Comparison of ENCODE assay signal across 19 cellular contexts in the genomic region with DNA sequence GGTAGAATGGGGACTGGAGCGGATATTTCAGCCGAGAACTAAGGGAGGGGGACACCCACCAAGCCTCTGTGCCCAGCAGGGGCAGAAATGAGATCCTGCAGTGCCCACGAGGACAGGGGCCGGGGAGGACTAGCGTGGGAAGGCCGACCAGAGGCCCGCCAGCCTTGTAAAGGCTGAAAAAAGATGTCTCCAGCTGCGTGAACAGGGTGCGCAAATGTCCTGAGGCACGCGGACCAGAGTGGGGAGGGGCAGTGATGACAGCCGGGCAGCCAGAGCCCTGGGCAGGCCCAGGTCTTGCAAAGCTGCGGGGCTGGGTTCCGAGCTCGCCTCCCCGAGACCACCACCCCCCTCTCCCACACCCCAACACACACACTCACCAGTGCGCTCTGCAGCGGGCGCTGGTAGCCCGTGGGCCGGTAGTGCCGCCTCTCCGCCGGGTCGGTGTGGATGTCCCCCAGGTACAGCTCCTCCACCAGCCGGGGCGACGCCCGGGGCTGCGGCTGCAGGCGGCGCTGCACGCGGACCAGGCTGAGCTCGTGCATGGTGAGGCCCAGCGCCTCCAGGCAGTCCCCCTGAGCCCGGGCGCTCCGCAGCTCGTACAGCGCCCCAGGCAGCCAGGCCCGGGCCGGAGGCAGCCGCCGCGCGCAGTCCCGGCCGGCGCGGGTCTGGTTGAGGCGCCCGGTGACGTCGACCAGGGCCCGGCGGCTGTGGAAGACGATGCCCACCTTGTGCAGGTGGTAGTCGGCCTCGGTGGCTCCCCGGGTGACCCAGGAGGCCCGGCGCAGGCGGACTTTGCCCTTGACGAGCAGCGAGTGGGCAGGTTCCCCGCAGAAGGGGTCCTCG. TPM values are rescaled to one million over a fixed set of nuclear protein-coding genes. Genes with fewer than 3 reads are reported as not detected.
DNase-seq lines count a peak whose midpoint lies in the region; ATAC-seq and TF ChIP-seq lines count a peak whose summit lies in the region.
"Had no signal": no experiment of that assay in that cellular context is flagged by ENCODE, and none has a peak within 500 bp of the region (broad histone marks: within the 10 kb centered on the region; RNA-seq: fewer than 3 reads in every experiment).

No MANE protein-coding gene starts in this region.

- no peak overlapping the region for H2AFZ ChIP-seq in H9 (ENCODE audit: low read length)
- H2AFZ ChIP-seq: GM23248 had no signal

- H2AK5ac ChIP-seq in H9 (ENCODE audit: insufficient read length, low read length) = no peak overlapping the region

- H3K36me3 Mint-ChIP-seq in H9 (ENCODE audit: insufficient read depth in 1 of 3, low read depth in 3 of 3) (peaks cover 0 to 5% (median 4%) of the 10 kb centered on the region in 3 experiments; a peak in 2 of 7 replicates), endodermal cell (ENCODE audit: low read depth) (peaks cover 9% of the 10 kb centered on the region), osteocyte (ENCODE audit: unreplicated experiment) (no peaks in the 10 kb centered on the region)
- peaks cover 4% of the 10 kb centered on the region for H3K36me3 Mint-ChIP-seq in stimulated activated memory B cell treated with anti-CD40 and anti-IgM and Interleukin-4, amounts not matched to agents 10 μg/mL and 1 μg/mL and 100 μg/mL, for 72 hours
- H3K36me3 Mint-ChIP-seq: CD4-positive, CD25-positive, alpha-beta regulatory T cell had no signal

- H3K4ac ChIP-seq in H9 (ENCODE audit: low read depth, low read length) = no peak overlapping the region

- no peak overlapping the region for H3T11ph ChIP-seq in H9 (ENCODE audit: low read length)

- in situ Hi-C loops in GM13976 (cut with MboI; ENCODE audit: low sequenced_read_pairs, unreplicated experiment) = no loop called here

- H2BK15ac ChIP-seq in H9 (ENCODE audit: low read depth, low read length) = no peak overlapping the region

- no peak overlapping the region for H4K8ac ChIP-seq in H9 (replicated peaks; ENCODE audit: insufficient read length, low read depth, low read length)

- H2BK120ac ChIP-seq in H9 (ENCODE audit: low read depth, low read length, poor library complexity, severe bottlenecking) = no peak overlapping the region

- no peak overlapping the region for H3K4me3 ChIP-seq in endodermal cell (ENCODE audit: low read length)
- H3K4me3 ChIP-seq: GM12878, GM23248 had no signal

- peak; percentile 40 for ATAC-seq in stimulated activated memory B cell treated with anti-CD40 and anti-IgM and Interleukin-4, amounts not matched to agents 10 μg/mL and 1 μg/mL and 100 μg/mL, for 72 hours
- ATAC-seq: GM12878 had no signal

- peaks cover 2 to 6% of the 10 kb centered on the region in 2 experiments; a peak in 3 of 5 replicates for H3K9me3 Mint-ChIP-seq in H9
- peaks cover 5% of the 10 kb centered on the region for H3K9me3 Mint-ChIP-seq in endodermal cell
- H3K9me3 Mint-ChIP-seq in stimulated activated memory B cell treated with anti-CD40 and anti-IgM and Interleukin-4, amounts not matched to agents 10 μg/mL and 1 μg/mL and 100 μg/mL, for 72 hours = no peaks in the 10 kb centered on the region
- no peaks in the 10 kb centered on the region for H3K9me3 Mint-ChIP-seq in osteocyte (ENCODE audit: unreplicated experiment)
- H3K9me3 Mint-ChIP-seq: CD4-positive, CD25-positive, alpha-beta regulatory T cell had no signal

- no peaks in the 10 kb centered on the region for H3K4me1 ChIP-seq in H9 (ENCODE audit: insufficient read depth, low read length)
- H3K4me1 ChIP-seq in endodermal cell (ENCODE audit: control insufficient read depth, insufficient read depth, low read length) = no peaks in the 10 kb centered on the region

- H3K4me1 Mint-ChIP-seq in H9 (peaks cover 0 to 9% of the 10 kb centered on the region in 2 experiments; a peak in 3 of 4 replicates), endodermal cell (peaks cover 19% of the 10 kb centered on the region), osteocyte (ENCODE audit: unreplicated experiment) (peaks cover 13% of the 10 kb centered on the region)
- peaks cover 2% of the 10 kb centered on the region for H3K4me1 Mint-ChIP-seq in stimulated activated memory B cell treated with anti-CD40 and anti-IgM and Interleukin-4, amounts not matched to agents 10 μg/mL and 1 μg/mL and 100 μg/mL, for 72 hours
- H3K4me1 Mint-ChIP-seq: CD4-positive, CD25-positive, alpha-beta regulatory T cell had no signal

- no peak overlapping the region for H3K27ac ChIP-seq in H9 (ENCODE audit: insufficient read length, low read depth, low read length)
- no peak overlapping the region for H3K27ac ChIP-seq in endodermal cell (ENCODE audit: low read depth, low read length)
- H3K27ac ChIP-seq: GM23248 had no signal

- DNase-seq in GM13976 (ENCODE audit: low spot score) = peak; percentile 18
- DNase-seq in H9 = peak; percentile 60
- DNase-seq in endodermal cell = peak; percentile 59
- DNase-seq in GM19238 (ENCODE audit: insufficient read length, low spot score) = no peak
- DNase-seq in NCI-H748 treated with DMSO at 0.1 percent for 48 hours (lab: John Stamatoyannopoulos, UW) = no peak
- DNase-seq in osteocyte (ENCODE audit: extremely low spot score, unreplicated experiment) = no peak
- DNase-seq: CD4-positive, CD25-positive, alpha-beta regulatory T cell; DMS79; GM23248; Kasumi-1; NCI-H1694; NCI-H2081 treated with DMSO at 0.1 percent for 48 hours; NCI-H2171 treated with DMSO at 0.1 percent for 48 hours; NCI-H526; OCI-M1; SHP77 had no signal

- H3K36me3 ChIP-seq in endodermal cell (ENCODE audit: control insufficient read depth, insufficient read depth, low read length) = no peaks in the 10 kb centered on the region

- H3K9me3 ChIP-seq in H9 (ENCODE audit: control insufficient read depth, low read depth, low read length) (no peaks in the 10 kb centered on the region), endodermal cell (ENCODE audit: control insufficient read depth, low read length) (no peaks in the 10 kb centered on the region)

- H3K27ac Mint-ChIP-seq in H9 (no peak overlapping the region), endodermal cell (no peak overlapping the region), osteocyte (ENCODE audit: unreplicated experiment) (no peak overlapping the region)
- no peak overlapping the region for H3K27ac Mint-ChIP-seq in stimulated activated memory B cell treated with anti-CD40 and anti-IgM and Interleukin-4, amounts not matched to agents 10 μg/mL and 1 μg/mL and 100 μg/mL, for 72 hours

- no peaks in the 10 kb centered on the region for H3K23me2 ChIP-seq in H9 (ENCODE audit: insufficient read length, low read depth, low read length, poor library complexity, severe bottlenecking)

- H2BK12ac ChIP-seq in H9 (ENCODE audit: insufficient read length, low read depth, low read length) = no peak overlapping the region

- no peak overlapping the region for H3K56ac ChIP-seq in H9 (ENCODE audit: insufficient read length, low read depth, low read length)

- H2BK20ac ChIP-seq in H9 (ENCODE audit: low read depth, low read length, poor library complexity, severe bottlenecking) = no peak overlapping the region

- no peak overlapping the region for H3K23ac ChIP-seq in H9 (ENCODE audit: insufficient read length, low read depth, low read length)

- no peak overlapping the region for H3K4me2 ChIP-seq in H9 (ENCODE audit: insufficient read depth, insufficient read length, low read length)

- no peaks in the 10 kb centered on the region for H3K27me3 ChIP-seq in H9 (ENCODE audit: insufficient read depth, low read length)
- H3K27me3 ChIP-seq in endodermal cell (ENCODE audit: control insufficient read depth, insufficient read depth, low read length, poor library complexity, severe bottlenecking) = no peaks in the 10 kb centered on the region

- H4K91ac ChIP-seq in H9 (ENCODE audit: insufficient read length, low read depth, low read length) = no peak overlapping the region

- no peak overlapping the region for H3K9ac ChIP-seq in H9 (ENCODE audit: extremely low read depth, insufficient read length, low read length)
- H3K9ac ChIP-seq in endodermal cell (ENCODE audit: extremely low read depth, low read length, poor library complexity, severe bottlenecking) = no peak overlapping the region
- H3K9ac ChIP-seq: GM23248 had no signal

- H3K18ac ChIP-seq in H9 (ENCODE audit: insufficient read length, low read depth, low read length) = no peak overlapping the region

- H4K5ac ChIP-seq in H9 (ENCODE audit: insufficient read length, low read depth, low read length) = no peak overlapping the region

- no peaks in the 10 kb centered on the region for H4K20me1 ChIP-seq in H9 (ENCODE audit: control insufficient read depth, insufficient read depth, insufficient read length)

- no peak overlapping the region; the same call in 1 of the 2 replicates for H3K14ac ChIP-seq in H9 (ENCODE audit: insufficient read depth, low read length)

- no peak overlapping the region for H3K4me3 Mint-ChIP-seq in H9
- H3K4me3 Mint-ChIP-seq in endodermal cell = no peak overlapping the region
- no peak overlapping the region for H3K4me3 Mint-ChIP-seq in stimulated activated memory B cell treated with anti-CD40 and anti-IgM and Interleukin-4, amounts not matched to agents 10 μg/mL and 1 μg/mL and 100 μg/mL, for 72 hours
- no peak overlapping the region for H3K4me3 Mint-ChIP-seq in osteocyte (ENCODE audit: unreplicated experiment)
- H3K4me3 Mint-ChIP-seq: CD4-positive, CD25-positive, alpha-beta regulatory T cell had no signal

- H3K27me3 Mint-ChIP-seq in H9 (ENCODE audit: low read depth) = no peaks in the 10 kb centered on the region
- no peaks in the 10 kb centered on the region for H3K27me3 Mint-ChIP-seq in endodermal cell (ENCODE audit: insufficient read depth)
- H3K27me3 Mint-ChIP-seq in stimulated activated memory B cell treated with anti-CD40 and anti-IgM and Interleukin-4, amounts not matched to agents 10 μg/mL and 1 μg/mL and 100 μg/mL, for 72 hours = peaks cover 6% of the 10 kb centered on the region
- no peaks in the 10 kb centered on the region for H3K27me3 Mint-ChIP-seq in osteocyte (ENCODE audit: unreplicated experiment)
- H3K27me3 Mint-ChIP-seq: CD4-positive, CD25-positive, alpha-beta regulatory T cell had no signal

- H3K79me2 ChIP-seq in H9 (ENCODE audit: insufficient read depth, low read length) = no peaks in the 10 kb centered on the region

- WGBS in H9 (ENCODE audit: extremely low coverage, insufficient read length, low lambda C conversion rate) = no CpG with 5 or more reads among the region's 68 CpGs
- WGBS in endodermal cell (ENCODE audit: insufficient coverage in 1 of 2, insufficient read length in 1 of 2), 2 experiments = 94 to 95% methylated on average over 40 to 68 of the region's 68 CpGs

- no peaks in the 10 kb centered on the region for H3K79me1 ChIP-seq in H9 (ENCODE audit: insufficient read depth, low read depth, low read length, poor library complexity, severe bottlenecking)

- no peak for TF ChIP-seq CTCF in GM13976 (IDR thresholded peaks at IDR 0.05; ENCODE audit: borderline replicate concordance, control extremely low read depth, extremely low read depth, insufficient read depth, missing control alignments)
- no peak for TF ChIP-seq CTCF in H9 (conservative IDR thresholded peaks at IDR 0.05)
- no peak for TF ChIP-seq CTCF in endodermal cell (conservative IDR thresholded peaks at IDR 0.05)
- no peak for TF ChIP-seq CTCF in osteocyte (IDR thresholded peaks at IDR 0.05)

- no peak overlapping the region for H2BK5ac ChIP-seq in H9 (ENCODE audit: insufficient read length, low read length)

RNA-seq across cellular contexts. Expression of a gene that starts 48.2 kb away (rescaled TPM):
- total RNA-seq in H9 (2021) (0.68 and 1.1 TPM in 2 replicates), endodermal cell (1 to 10 TPM; 6.4 TPM), osteocyte (2.4 and 3.1 TPM in 2 replicates)
- polyA plus RNA-seq in endodermal cell (2013, experiment 1 of 2) = 0.78 TPM
- 1.1 TPM for polyA plus RNA-seq in endodermal cell (2013, experiment 2 of 2)
- total RNA-seq: A673; CD4-positive, CD25-positive, alpha-beta regulatory T cell; GM12878 had no signal

Comparison
In these comparisons a context has a peak if more than half of its experiments do, and no peak if none do; other contexts are left out.
1. DNase-seq: peak in GM13976 (single experiment), H9 (single experiment) and endodermal cell (single experiment); none in GM19238 (single experiment), NCI-H748 treated with DMSO at 0.1 percent for 48 hours (single experiment) and osteocyte (single experiment).